In the genomic region with DNA sequence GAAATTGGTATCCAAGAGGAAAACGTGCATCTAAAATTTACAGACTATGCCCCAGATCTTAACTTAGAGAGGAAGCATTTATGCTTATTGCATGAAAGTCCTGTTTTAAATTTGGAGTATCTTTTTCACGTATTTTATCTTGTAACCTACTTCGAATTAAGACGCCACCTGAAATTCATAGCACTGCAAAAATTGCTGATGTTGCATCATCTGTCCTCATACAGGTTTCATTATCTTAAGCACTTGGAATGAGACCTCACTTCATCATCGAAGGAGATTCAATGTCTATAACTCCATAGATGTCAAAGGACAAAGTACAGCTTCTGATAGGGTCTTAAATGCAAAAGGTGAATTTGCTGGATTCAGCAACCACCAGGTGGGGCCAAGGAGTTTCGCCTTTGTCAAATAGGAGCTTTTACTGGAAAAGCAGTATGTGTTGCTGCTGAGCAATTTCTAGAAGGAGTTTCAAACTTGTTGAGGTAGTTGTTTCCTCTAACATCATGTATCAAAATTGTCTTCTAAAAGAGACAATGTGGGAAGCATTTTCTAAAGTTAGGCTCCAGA, we compare ENCODE assay signal across 8 cellular contexts.
DNase-seq lines count a peak whose midpoint lies in the region; TF ChIP-seq lines count a peak whose summit lies in the region.

No MANE protein-coding gene starts in this region.

- H3K4me1 ChIP-seq in endodermal cell (ENCODE audit: control insufficient read depth, insufficient read depth, low read length): no peaks in the 10 kb centered on the region
- H3K4me1 ChIP-seq in testis: no peaks in the 10 kb centered on the region

- no peak overlapping the region for H3K4me3 Mint-ChIP-seq in activated naive CD4-positive, alpha-beta T cell treated with anti-CD3 and anti-CD28 coated beads for 36 hours
- H3K4me3 Mint-ChIP-seq in endodermal cell: no peak overlapping the region

- H3K27ac ChIP-seq in endodermal cell (ENCODE audit: low read depth, low read length) (no peak overlapping the region), testis (no peak overlapping the region)

- 58 to 77% methylated on average over 5 to 6 of the region's 6 CpGs for WGBS in endodermal cell (ENCODE audit: insufficient coverage in 1 of 2, insufficient read length in 1 of 2), 2 experiments
- 83 to 84% methylated on average over 6 of the region's 6 CpGs for WGBS in testis, 2 donors

- CTCF ChIA-PET in activated naive CD4-positive, alpha-beta T cell treated with anti-CD3 and anti-CD28 coated beads for 36 hours (lab: Charles Lee): no interaction called here

- no peak overlapping the region for H3K27ac Mint-ChIP-seq in activated naive CD4-positive, alpha-beta T cell treated with anti-CD3 and anti-CD28 coated beads for 36 hours
- H3K27ac Mint-ChIP-seq in endodermal cell: no peak overlapping the region

- H3K9ac ChIP-seq in endodermal cell (ENCODE audit: extremely low read depth, low read length, poor library complexity, severe bottlenecking): no peak overlapping the region

- H3K36me3 ChIP-seq in endodermal cell (ENCODE audit: control insufficient read depth, insufficient read depth, low read length): no peaks in the 10 kb centered on the region
- no peaks in the 10 kb centered on the region for H3K36me3 ChIP-seq in testis (ENCODE audit: low read depth, missing control alignments)

- H3K36me3 Mint-ChIP-seq in activated naive CD4-positive, alpha-beta T cell treated with anti-CD3 and anti-CD28 coated beads for 36 hours (ENCODE audit: low read depth): no peaks in the 10 kb centered on the region
- no peaks in the 10 kb centered on the region for H3K36me3 Mint-ChIP-seq in endodermal cell (ENCODE audit: low read depth)

- TF ChIP-seq CTCF in endodermal cell (conservative IDR thresholded peaks at IDR 0.05) (peak; percentile 84), testis (IDR thresholded peaks at IDR 0.05) (no peak)

- no peak for TF ChIP-seq POLR2A in testis (IDR thresholded peaks at IDR 0.05)

- no peaks in the 10 kb centered on the region for H3K4me1 Mint-ChIP-seq in activated naive CD4-positive, alpha-beta T cell treated with anti-CD3 and anti-CD28 coated beads for 36 hours (ENCODE audit: low read depth)
- H3K4me1 Mint-ChIP-seq in endodermal cell: no peaks in the 10 kb centered on the region

- peaks cover 5% of the 10 kb centered on the region for H3K9me3 Mint-ChIP-seq in activated naive CD4-positive, alpha-beta T cell treated with anti-CD3 and anti-CD28 coated beads for 36 hours
- no peaks in the 10 kb centered on the region for H3K9me3 Mint-ChIP-seq in endodermal cell

- peaks cover 7% of the 10 kb centered on the region for H3K27me3 ChIP-seq in endodermal cell (ENCODE audit: control insufficient read depth, insufficient read depth, low read length, poor library complexity, severe bottlenecking)
- H3K27me3 ChIP-seq in testis: no peaks in the 10 kb centered on the region

- H3K27me3 Mint-ChIP-seq in activated naive CD4-positive, alpha-beta T cell treated with anti-CD3 and anti-CD28 coated beads for 36 hours (ENCODE audit: low read depth): no peaks in the 10 kb centered on the region
- peaks cover 5% of the 10 kb centered on the region for H3K27me3 Mint-ChIP-seq in endodermal cell (ENCODE audit: insufficient read depth)

- H3K4me3 ChIP-seq in endodermal cell (ENCODE audit: low read length): no peak overlapping the region
- H3K4me3 ChIP-seq in testis: no peak overlapping the region

- peak; percentile 29 for DNase-seq in activated naive CD4-positive, alpha-beta T cell treated with anti-CD3 and anti-CD28 coated beads for 36 hours
- no peak for DNase-seq in activated naive CD4-positive, alpha-beta T cell (lab: John Stamatoyannopoulos, UW)
- DNase-seq in NCI-H2227 (lab: John Stamatoyannopoulos, UW; ENCODE audit: unreplicated experiment): peak; percentile 50
- DNase-seq in endodermal cell: peak; percentile 82
- peak; percentile 19 for DNase-seq in testis
- DNase-seq in activated gamma-delta T cell treated with Interleukin-2 at 50 U/mL for 16 hours: no peak
- DNase-seq in activated CD8-positive, alpha-beta memory T cell treated with anti-CD3 and anti-CD28 coated beads, Interleukin-2, amount 50 U/mL, for 48 hours: no peak
- no peak for DNase-seq in foreskin melanocyte

- intact Hi-C loops in activated naive CD4-positive, alpha-beta T cell treated with anti-CD3 and anti-CD28 coated beads for 36 hours (cut with micrococcal nuclease): no loop called here
- intact Hi-C loops in testis (cut with DNase I; ENCODE audit: low total_unique reads): no loop called here

- H3K9me3 ChIP-seq in endodermal cell (ENCODE audit: control insufficient read depth, low read length): no peaks in the 10 kb centered on the region
- H3K9me3 ChIP-seq in testis: no peaks in the 10 kb centered on the region

Comparison
In these comparisons a context has a peak if more than half of its experiments do, and no peak if none do; other contexts are left out.
1. DNase-seq: peak in activated naive CD4-positive, alpha-beta T cell treated with anti-CD3 and anti-CD28 coated beads for 36 hours (single experiment), NCI-H2227 (single experiment), endodermal cell (single experiment) and testis (single experiment); none in activated naive CD4-positive, alpha-beta T cell (0 of 4), activated gamma-delta T cell treated with Interleukin-2 at 50 U/mL for 16 hours (single experiment), activated CD8-positive, alpha-beta memory T cell treated with anti-CD3 and anti-CD28 coated beads, Interleukin-2, amount 50 U/mL, for 48 hours (single experiment) and foreskin melanocyte (single experiment).